Comparison of ENCODE assay signal across 17 cellular contexts in the genomic region with DNA sequence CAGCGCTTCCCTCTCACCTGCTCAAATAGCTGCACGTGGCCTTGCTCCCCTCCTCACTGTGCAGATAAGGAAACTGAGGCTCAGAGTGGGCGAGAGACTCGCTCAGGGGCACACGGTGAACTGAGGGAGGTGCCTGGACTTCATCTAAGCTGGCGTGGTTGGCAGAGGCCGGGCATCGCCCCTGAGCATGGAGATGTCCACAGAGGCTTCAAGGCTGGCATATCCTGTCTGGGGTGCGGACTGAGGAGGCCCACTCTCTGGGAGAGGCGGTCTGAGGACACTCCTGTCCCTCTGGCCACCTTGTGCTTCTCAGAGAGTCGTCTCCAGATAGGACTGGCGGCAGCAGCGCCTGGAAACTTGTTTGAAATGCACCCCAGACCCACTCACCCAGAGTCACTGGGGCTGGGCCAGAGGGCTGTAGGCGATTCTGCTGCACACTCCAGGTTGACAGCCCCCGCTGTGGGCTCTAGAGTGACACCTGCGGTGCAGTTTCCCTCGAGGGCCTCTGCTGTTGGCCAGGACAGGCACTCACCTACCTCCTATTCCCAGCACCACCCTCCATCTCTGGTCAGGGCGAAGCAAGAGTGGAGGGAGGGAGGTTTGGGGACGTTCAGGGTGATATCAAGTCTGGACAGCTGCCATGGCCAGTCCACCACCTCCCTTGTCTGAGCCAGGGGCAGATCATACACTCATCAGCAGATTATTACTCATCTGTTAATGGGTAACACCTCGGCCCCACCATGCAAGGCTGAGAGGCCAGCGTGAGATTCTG. TPM values are rescaled to one million over a fixed set of nuclear protein-coding genes. Genes with fewer than 3 reads are reported as not detected.
DNase-seq lines count a peak whose midpoint lies in the region; ATAC-seq and TF ChIP-seq lines count a peak whose summit lies in the region.
"Had no signal": no experiment of that assay in that cellular context is flagged by ENCODE, and none has a peak within 500 bp of the region (broad histone marks: within the 10 kb centered on the region; RNA-seq: fewer than 3 reads in every experiment).

No MANE protein-coding gene starts in this region.

- no peak for ATAC-seq in HG03175 (IDR thresholded peaks at IDR 0.05; ENCODE audit: unreplicated experiment)
- ATAC-seq: activated T-helper 17 cell treated with anti-CD3 and anti-CD28 coated beads, Interleukin-2, amount 50 U/mL, for 72 hours; effector memory CD8-positive, alpha-beta T cell; naive thymus-derived CD4-positive, alpha-beta T cell; Panc1 had no signal

- no peak overlapping the region for H3K4me3 ChIP-seq in GM12864 (ENCODE audit: low read depth, low read length)

- no peak for TF ChIP-seq POLR2A in erythroblast (IDR thresholded peaks at IDR 0.05; ENCODE audit: low read length)

- peak; percentile 21 for TF ChIP-seq CTCF in GM12864 (IDR thresholded peaks at IDR 0.05; ENCODE audit: low read depth, low read length, missing control alignments)
- no peak for TF ChIP-seq CTCF in GM20000 (IDR thresholded peaks at IDR 0.05; ENCODE audit: extremely low read depth, missing control alignments)

- DNase-seq in GM12864 (ENCODE audit: low read depth) (no peak), LoVo (ENCODE audit: low spot score) (peak; percentile 65), erythroblast (lab: John Stamatoyannopoulos, UW) (peak; percentile 56 to 57), renal cortical epithelial cell (ENCODE audit: low read depth) (peak; percentile 96), HCEC 1CT (no peak), GM20000 (ENCODE audit: low spot score) (no peak)
- DNase-seq: activated CD4-positive, alpha-beta T cell treated with anti-CD3 and anti-CD28 coated beads, Interleukin-2, amount 50 U/mL, for 4 hours; CD4-positive, alpha-beta T cell; effector memory CD8-positive, alpha-beta T cell; naive thymus-derived CD4-positive, alpha-beta T cell; NCI-H1105; T-helper 2 cell had no signal

RNA-seq across cellular contexts. Expression of gene LBHD2, which starts 11.2 kb away (rescaled TPM):
- total RNA-seq in renal cortical epithelial cell: not detected in 2 replicates
- total RNA-seq: activated T-helper 17 cell treated with anti-CD3 and anti-CD28 coated beads, Interleukin-2, amount 50 U/mL, for 72 hours; CD4-positive, alpha-beta T cell; glomerular endothelial cell; left colon; naive thymus-derived CD4-positive, alpha-beta T cell had no signal

RNA-seq across cellular contexts. Expression of gene CDC42BPB, which starts 15.4 kb away (rescaled TPM):
- 73.3 and 235 TPM in 2 replicates for total RNA-seq in renal cortical epithelial cell

RNA-seq across cellular contexts. Expression of gene EXOC3L4, which starts 21.7 kb away (rescaled TPM):
- total RNA-seq in renal cortical epithelial cell: 0.94 and 2.1 TPM in 2 replicates
- total RNA-seq: activated T-helper 17 cell treated with anti-CD3 and anti-CD28 coated beads, Interleukin-2, amount 50 U/mL, for 72 hours; CD4-positive, alpha-beta T cell; glomerular endothelial cell; naive thymus-derived CD4-positive, alpha-beta T cell had no signal

RNA-seq across cellular contexts. Expression of gene TNFAIP2, which starts 50.5 kb away (rescaled TPM):
- 530 and 1,373 TPM in 2 replicates for total RNA-seq in renal cortical epithelial cell

Comparison
In these comparisons a context has a peak if more than half of its experiments do, and no peak if none do; other contexts are left out.
1. DNase-seq: peak in LoVo (single experiment), erythroblast (2 of 2) and renal cortical epithelial cell (single experiment); none in GM12864 (single experiment), HCEC 1CT (single experiment) and GM20000 (single experiment).